ENCODE assay signal across 1 cellular context in the genomic region with DNA sequence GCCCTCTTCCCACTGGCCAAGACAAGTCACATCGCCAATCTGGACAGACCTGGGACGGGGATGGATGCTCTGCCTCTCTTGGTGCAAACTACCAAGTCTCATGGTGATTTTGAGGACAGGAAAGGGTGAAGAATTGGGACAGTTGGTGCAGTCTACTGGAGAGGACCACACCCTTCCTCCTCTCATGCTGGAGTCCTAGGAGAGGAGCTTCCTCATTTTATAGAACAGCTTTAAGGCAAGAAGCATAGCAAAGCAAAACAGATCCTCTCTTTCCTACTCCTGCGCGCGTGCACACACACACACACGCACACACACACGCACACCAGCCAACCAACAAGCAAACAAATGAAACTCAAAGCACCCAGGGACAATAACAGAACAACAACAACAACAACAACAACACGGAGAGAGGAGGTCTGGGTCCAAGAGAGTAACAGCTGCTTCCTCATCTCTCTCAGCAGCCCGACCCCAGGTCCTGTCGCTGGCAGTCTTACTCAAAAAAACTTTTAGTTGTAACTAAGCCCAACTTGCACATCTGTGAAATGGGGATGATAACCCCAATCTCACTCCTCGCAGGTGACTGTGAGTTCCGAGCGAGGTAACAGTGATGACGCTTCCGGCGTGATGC.
TF ChIP-seq lines count a peak whose summit lies in the region.

No MANE protein-coding gene starts in this region.

TF ChIP-seq in IMR-90, 13 proteins besides CTCF, POLR2A, EP300 and RAD21:
- no peak for TF ChIP-seq RCOR1 (IDR thresholded peaks at IDR 0.05; ENCODE audit: insufficient replicate concordance, low read length)
- TF ChIP-seq FOS (IDR thresholded peaks at IDR 0.05; ENCODE audit: low read depth, low read length) = no peak
- TF ChIP-seq MAZ (IDR thresholded peaks at IDR 0.05; ENCODE audit: borderline replicate concordance, low read depth, low read length) = no peak
- TF ChIP-seq SMC3 (IDR thresholded peaks at IDR 0.05; ENCODE audit: low read depth, low read length) = no peak
- TF ChIP-seq, protein P1, sequence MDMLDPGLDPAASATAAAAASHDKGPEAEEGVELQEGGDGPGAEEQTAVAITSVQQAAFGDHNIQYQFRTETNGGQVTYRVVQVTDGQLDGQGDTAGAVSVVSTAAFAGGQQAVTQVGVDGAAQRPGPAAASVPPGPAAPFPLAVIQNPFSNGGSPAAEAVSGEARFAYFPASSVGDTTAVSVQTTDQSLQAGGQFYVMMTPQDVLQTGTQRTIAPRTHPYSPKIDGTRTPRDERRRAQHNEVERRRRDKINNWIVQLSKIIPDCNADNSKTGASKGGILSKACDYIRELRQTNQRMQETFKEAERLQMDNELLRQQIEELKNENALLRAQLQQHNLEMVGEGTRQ (IDR thresholded peaks at IDR 0.05; ENCODE audit: low read depth, low read length) = no peak
- no peak for TF ChIP-seq RFX5 (IDR thresholded peaks at IDR 0.05; ENCODE audit: low read depth, low read length)
- no peak for TF ChIP-seq BHLHE40 (IDR thresholded peaks at IDR 0.05; ENCODE audit: low read depth, low read length)
- TF ChIP-seq, protein P2, sequence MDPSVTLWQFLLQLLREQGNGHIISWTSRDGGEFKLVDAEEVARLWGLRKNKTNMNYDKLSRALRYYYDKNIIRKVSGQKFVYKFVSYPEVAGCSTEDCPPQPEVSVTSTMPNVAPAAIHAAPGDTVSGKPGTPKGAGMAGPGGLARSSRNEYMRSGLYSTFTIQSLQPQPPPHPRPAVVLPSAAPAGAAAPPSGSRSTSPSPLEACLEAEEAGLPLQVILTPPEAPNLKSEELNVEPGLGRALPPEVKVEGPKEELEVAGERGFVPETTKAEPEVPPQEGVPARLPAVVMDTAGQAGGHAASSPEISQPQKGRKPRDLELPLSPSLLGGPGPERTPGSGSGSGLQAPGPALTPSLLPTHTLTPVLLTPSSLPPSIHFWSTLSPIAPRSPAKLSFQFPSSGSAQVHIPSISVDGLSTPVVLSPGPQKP (IDR thresholded peaks at IDR 0.05; ENCODE audit: borderline replicate concordance, low read depth, low read length) = no peak
- no peak for TF ChIP-seq NFE2L2 (IDR thresholded peaks at IDR 0.05; ENCODE audit: low read depth, low read length)
- TF ChIP-seq CHD1 (IDR thresholded peaks at IDR 0.05; ENCODE audit: low read depth, low read length) = no peak
TF ChIP-seq in IMR-90: peak in this region for 0.
